10 cellular contexts compared by ENCODE assay signal in the genomic region with DNA sequence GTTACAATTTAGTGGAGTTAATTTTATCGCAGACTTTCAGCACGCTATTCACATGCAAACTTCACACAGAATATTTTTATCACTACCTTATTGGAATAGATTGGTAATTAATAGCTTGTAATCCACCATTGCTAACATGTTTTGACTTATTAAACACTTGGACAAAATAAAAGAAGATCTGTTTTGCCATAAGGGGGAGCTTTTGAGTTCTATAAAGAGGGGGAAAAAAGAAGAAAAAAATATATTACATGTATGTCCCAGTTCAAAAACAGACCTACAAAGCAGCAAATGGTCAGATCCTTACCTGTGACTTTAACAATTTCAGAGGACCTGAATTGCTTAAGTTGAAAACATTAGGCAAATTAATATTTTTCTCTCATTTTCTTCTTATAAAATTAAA. TPM values are rescaled to one million over a fixed set of nuclear protein-coding genes. Genes with fewer than 3 reads are reported as not detected.
A peak's percentile ranks its signal among the peaks of the same experiment; 100 is the strongest.
DNase-seq lines count a peak whose midpoint lies in the region; ATAC-seq and TF ChIP-seq lines count a peak whose summit lies in the region.
"Had no signal": no experiment of that assay in that cellular context is flagged by ENCODE, and none has a peak within 500 bp of the region (broad histone marks: within the 10 kb centered on the region; RNA-seq: fewer than 3 reads in every experiment).

No MANE protein-coding gene starts in this region.

- DNase-seq in DMS 273 (lab: John Stamatoyannopoulos, UW; ENCODE audit: unreplicated experiment) (peak; percentile 59), DMS 273 treated with DMSO at 0.1 percent for 48 hours (lab: John Stamatoyannopoulos, UW) (no peak), OCI-M1 (lab: John Stamatoyannopoulos, UW) (peak; percentile 72), esophagus squamous epithelium (lab: John Stamatoyannopoulos, UW) (no peak), sigmoid colon (no peak), foreskin melanocyte (no peak), activated T-cell treated with anti-CD3 and anti-CD28 coated beads for 4 hours (no peak)
- DNase-seq: 8988T, NCI-H1048 had no signal

- TF ChIP-seq EP300 in sigmoid colon (IDR thresholded peaks at IDR 0.05): no peak

- 36 to 37% methylated on average over 2 of the region's 2 CpGs for WGBS in esophagus squamous epithelium, 2 donors
- 56 to 68% methylated on average over 2 of the region's 2 CpGs for WGBS in sigmoid colon, 2 donors

- H3K27me3 ChIP-seq in esophagus squamous epithelium (peaks cover 0 to 78% (median 0%) of the 10 kb centered on the region in 4 donors), sigmoid colon (peaks cover 9 to 57% (median 12%) of the 10 kb centered on the region in 3 donors)

- TF ChIP-seq POLR2A in esophagus squamous epithelium (IDR thresholded peaks at IDR 0.05) (no peak), sigmoid colon (IDR thresholded peaks at IDR 0.05) (no peak)

- H3K4me1 ChIP-seq in esophagus squamous epithelium: peaks cover 6 to 47% (median 7%) of the 10 kb centered on the region in 3 donors
- H3K4me1 ChIP-seq in sigmoid colon: peaks cover 0 to 34% (median 19%) of the 10 kb centered on the region in 4 donors

- H3K36me3 ChIP-seq in esophagus squamous epithelium: no peaks in the 10 kb centered on the region
- H3K36me3 ChIP-seq in sigmoid colon: no peaks in the 10 kb centered on the region

- H3K27ac ChIP-seq in esophagus squamous epithelium: peak overlapping the region in 3 of 4 donors; percentile 82 to 87 (median 86)
- peak overlapping the region; percentile 50 to 64 (median 58) for H3K27ac ChIP-seq in sigmoid colon

- intact Hi-C loops in esophagus squamous epithelium (cut with DNase I) (loop anchor here (10.0 kb wide), 1 partner anchor 422 kb away; no protein-coding TSS in a partner anchor), sigmoid colon (cut with DNase I) (loop anchor here (2.0 to 10.0 kb wide), 5 partner anchors 420 to 560 kb away; no protein-coding TSS in a partner anchor)

- ATAC-seq in GM18520 (IDR thresholded peaks at IDR 0.05; ENCODE audit: unreplicated experiment): no peak

- peak overlapping the region in 1 of 4 donors; percentile 83 for H3K4me3 ChIP-seq in esophagus squamous epithelium
- no peak overlapping the region for H3K4me3 ChIP-seq in sigmoid colon

- TF ChIP-seq CTCF in esophagus squamous epithelium (IDR thresholded peaks at IDR 0.05) (peak in 1 of 6 experiments; percentile 9), sigmoid colon (IDR thresholded peaks at IDR 0.05) (peak in 1 of 4 experiments; percentile 27)

- H3K9me3 ChIP-seq in esophagus squamous epithelium (no peaks in the 10 kb centered on the region), sigmoid colon (no peaks in the 10 kb centered on the region)

RNA-seq across cellular contexts. Expression of a gene that starts 1.2 kb away (rescaled TPM):
- total RNA-seq in esophagus squamous epithelium (10 to 100 TPM in 2 of 4 donors, 1 to 10 TPM in 2; 8.3 to 13.7 (median 11.4) TPM), sigmoid colon (1 to 10 TPM; 3.6 to 6.6 (median 4.6) TPM)
- polyA plus RNA-seq in sigmoid colon: under 1 TPM; under 0.01 to 0.63 (median 0.23) TPM

Comparison
In these comparisons a context has a peak if more than half of its experiments do, and no peak if none do; other contexts are left out.
1. DNase-seq: peak in DMS 273 (single experiment) and OCI-M1 (single experiment); none in DMS 273 treated with DMSO at 0.1 percent for 48 hours (single experiment), esophagus squamous epithelium (single experiment), sigmoid colon (single experiment), foreskin melanocyte (single experiment) and activated T-cell treated with anti-CD3 and anti-CD28 coated beads for 4 hours (single experiment).